In genomic region chr1:188652678-188653077, GRCh38 we compare ENCODE assay signal across 17 cellular contexts.
A peak's percentile ranks its signal among the peaks of the same experiment; 100 is the strongest.
DNase-seq lines count a peak whose midpoint lies in the region; ATAC-seq, FAIRE-seq and TF ChIP-seq lines count a peak whose summit lies in the region.
"Had no signal": no experiment of that assay in that cellular context is flagged by ENCODE, and none has a peak within 500 bp of the region (broad histone marks: within the 10 kb centered on the region; RNA-seq: fewer than 3 reads in every experiment).

No MANE protein-coding gene starts in this region.

- no peak for ATAC-seq in omental fat pad (ENCODE audit: low FRiP score)
- ATAC-seq: stimulated activated effector memory CD8-positive, alpha-beta T cell treated with anti-CD3 and anti-CD28 coated beads, Interleukin-12 subunit alpha, Interleukin-12 subunit beta, amount 100 ng/mL, for 72 hours had no signal

- DNase-seq in EL (peak; percentile 75), RPMI7951 (ENCODE audit: low read depth) (peak; percentile 6), dermis blood vessel endothelial cell (peak; percentile 61), non-pigmented ciliary epithelial cell (ENCODE audit: low read depth) (peak; percentile 88), GM19239 (ENCODE audit: insufficient read length, low spot score) (no peak), RPMI8226 (no peak), NCI-H774 (lab: John Stamatoyannopoulos, UW) (no peak), omental fat pad (ENCODE audit: low spot score) (no peak)
- DNase-seq: CD4-positive, CD25-positive, alpha-beta regulatory T cell; dorsolateral prefrontal cortex; glutamatergic neuron; MG63; retina; stimulated activated CD4-positive, alpha-beta T cell treated with anti-CD3 and anti-CD28 coated beads, Interleukin-4, amount 100 ng/mL, for 1 hour; uterus had no signal

- FAIRE-seq in GM19239 (lab: Jason Lieb, UNC) = no peak
- FAIRE-seq: H1 had no signal

- TF ChIP-seq CTCF in omental fat pad (IDR thresholded peaks at IDR 0.05) = no peak

Comparison
In these comparisons a context has a peak if more than half of its experiments do, and no peak if none do; other contexts are left out.
1. DNase-seq: peak in EL (single experiment), RPMI7951 (single experiment), dermis blood vessel endothelial cell (single experiment) and non-pigmented ciliary epithelial cell (single experiment); none in GM19239 (single experiment), RPMI8226 (single experiment), NCI-H774 (single experiment) and omental fat pad (single experiment).